In genomic region chr15:81160312-81161214, GRCh38 we compare ENCODE assay signal across 10 cellular contexts. TPM values are rescaled to one million over a fixed set of nuclear protein-coding genes. Genes with fewer than 3 reads are reported as not detected.
A peak's percentile ranks its signal among the peaks of the same experiment; 100 is the strongest.
DNase-seq lines count a peak whose midpoint lies in the region; ATAC-seq and TF ChIP-seq lines count a peak whose summit lies in the region.
"Had no signal": no experiment of that assay in that cellular context is flagged by ENCODE, and none has a peak within 500 bp of the region (broad histone marks: within the 10 kb centered on the region; RNA-seq: fewer than 3 reads in every experiment).

No MANE protein-coding gene starts in this region.

- TF ChIP-seq EP300 in SK-N-SH (IDR thresholded peaks at IDR 0.05; ENCODE audit: borderline replicate concordance in 1 of 2, low read depth in 1 of 2, low read length in 1 of 2) = peak in 1 of 2 experiments; percentile 70; a peak in 1 of 4 replicates
- TF ChIP-seq EP300 in transverse colon (IDR thresholded peaks at IDR 0.05; ENCODE audit: low read depth) = no peak

- TF ChIP-seq CTCF in SK-N-SH (IDR thresholded peaks at IDR 0.05) (no peak), heart right ventricle (IDR thresholded peaks at IDR 0.05) (no peak), transverse colon (IDR thresholded peaks at IDR 0.05) (no peak)

- WGBS in SK-N-SH (ENCODE audit: low lambda C conversion rate) = 20% methylated on average over 7 of the region's 11 CpGs
- 39 to 46% methylated on average over 11 of the region's 11 CpGs for WGBS in heart right ventricle, 2 donors
- 20 to 52% methylated on average over 3 to 9 of the region's 11 CpGs for WGBS in transverse colon (ENCODE audit: low coverage in 1 of 2), 2 donors

- TF ChIP-seq RAD21 in SK-N-SH (IDR thresholded peaks at IDR 0.05; ENCODE audit: low read length) = peak; percentile 11

- H3K9me3 ChIP-seq in SK-N-SH (no peaks in the 10 kb centered on the region), heart right ventricle (no peaks in the 10 kb centered on the region), transverse colon (no peaks in the 10 kb centered on the region)

- no peaks in the 10 kb centered on the region for H3K9me2 ChIP-seq in SK-N-SH

- no peaks in the 10 kb centered on the region for H3K79me2 ChIP-seq in SK-N-SH (ENCODE audit: insufficient read depth)

- no peak overlapping the region for H3K4me2 ChIP-seq in SK-N-SH

- H3K27ac ChIP-seq in SK-N-SH (ENCODE audit: low read depth in 2 of 2, low read length in 1 of 2) (peak overlapping the region in 1 of 2 experiments; percentile 92; a peak in 2 of 4 replicates), heart right ventricle (peak overlapping the region; percentile 31 to 81 (median 60)), transverse colon (peak overlapping the region in 2 of 4 donors; percentile 2 to 18)

- no peaks in the 10 kb centered on the region for H4K20me1 ChIP-seq in SK-N-SH (ENCODE audit: insufficient read depth)

- TF ChIP-seq POLR2A in transverse colon (IDR thresholded peaks at IDR 0.05) = no peak

- ATAC-seq in heart right ventricle (peak; percentile 73 to 91 (median 88)), HG03175 (IDR thresholded peaks at IDR 0.05; ENCODE audit: unreplicated experiment) (no peak)
- ATAC-seq: left colon had no signal

- H3K4me3 ChIP-seq in SK-N-SH (ENCODE audit: low read depth in 2 of 2, low read length in 1 of 2) (no peak overlapping the region), heart right ventricle (no peak overlapping the region), transverse colon (no peak overlapping the region)

- H2AFZ ChIP-seq in SK-N-SH (ENCODE audit: low read depth) = no peak overlapping the region

- POLR2A ChIA-PET in SK-N-SH (lab: Yijun Ruan, JAX) = interaction anchor here (1.0 to 1.2 kb wide), 3 partner anchors 13 to 105 kb away, joined by 3 to 8 read pairs (median 4); partner anchors contain the start of gene CFAP161

- in situ Hi-C loops in transverse colon (cut with MboI; ENCODE audit: low pct_ligation_motif_present in 1 of 4, low pct_unique_long_range_greater_than_20kb in 1 of 4, low sequenced_read_pairs in 3 of 4) = no loop called here

- peaks cover 0 to 23% of the 10 kb centered on the region in 2 experiments; a peak in 2 of 4 replicates for H3K4me1 ChIP-seq in SK-N-SH (ENCODE audit: control insufficient read depth in 1 of 2, insufficient read depth in 2 of 2, low read depth in 1 of 2, low read length in 1 of 2)
- H3K4me1 ChIP-seq in heart right ventricle = peaks cover 17 to 47% (median 23%) of the 10 kb centered on the region in 9 donors
- H3K4me1 ChIP-seq in transverse colon = peaks cover 3 to 9% (median 7%) of the 10 kb centered on the region in 4 donors

- H3K36me3 ChIP-seq in SK-N-SH (replicated peaks in 1 of 2; ENCODE audit: control insufficient read depth in 1 of 2, insufficient read depth in 2 of 2, low read length in 1 of 2) (no peaks in the 10 kb centered on the region), heart right ventricle (no peaks in the 10 kb centered on the region), transverse colon (no peaks in the 10 kb centered on the region)

- no peaks in the 10 kb centered on the region for H3K27me3 ChIP-seq in SK-N-SH (ENCODE audit: insufficient read depth)
- peaks cover 0 to 6% (median 0%) of the 10 kb centered on the region in 7 donors for H3K27me3 ChIP-seq in heart right ventricle
- no peaks in the 10 kb centered on the region for H3K27me3 ChIP-seq in transverse colon

- intact Hi-C loops in heart right ventricle (cut with DNase I) (loop anchor here in 1 of 10 donors (2.0 kb wide), 1 partner anchor 16 kb away; no protein-coding TSS in a partner anchor), transverse colon (cut with DNase I; ENCODE audit: low total_unique reads) (no loop called here)

- H3K9ac ChIP-seq in SK-N-SH = no peak overlapping the region

- peak; percentile 13 for DNase-seq in NCI-H510A treated with DMSO at 0.1 percent for 48 hours (lab: John Stamatoyannopoulos, UW)
- no peak for DNase-seq in NCI-H510A (lab: John Stamatoyannopoulos, UW)
- peak; percentile 83 for DNase-seq in SK-N-SH
- DNase-seq in heart right ventricle = peak; percentile 60 to 83
- peak; percentile 11 for DNase-seq in transverse colon
- DNase-seq in AML-193 (lab: John Stamatoyannopoulos, UW) = no peak
- DNase-seq in germinal center (ENCODE audit: low spot score) = no peak
- DNase-seq: ACHN, left colon had no signal

- CTCF ChIA-PET in SK-N-SH (lab: Yijun Ruan, JAX) = interaction anchor here (0.7 to 17.5 kb wide), 9 partner anchors 8 to 240 kb away, joined by 3 to 395 read pairs (median 4); no protein-coding TSS in a partner anchor

- no peaks in the 10 kb centered on the region for H3F3A ChIP-seq in SK-N-SH (replicated peaks; ENCODE audit: insufficient read depth)

TF ChIP-seq in SK-N-SH, 30 proteins besides CTCF, POLR2A, EP300 and RAD21 (continues in another document):
- TF ChIP-seq RXRA (IDR thresholded peaks at IDR 0.05; ENCODE audit: borderline replicate concordance, low read depth) = no peak
- TF ChIP-seq RCOR1 (IDR thresholded peaks at IDR 0.05; ENCODE audit: low read length) = peak; percentile 43; the same call in 1 of the 2 replicates
- TF ChIP-seq FOXJ3 (CRISPR knock-in tag; IDR thresholded peaks at IDR 0.05) = peak; percentile 74; the same call in 1 of the 2 replicates
- TF ChIP-seq IRF3 (IDR thresholded peaks at IDR 0.05; ENCODE audit: low read depth, low read length) = no peak
- no peak for TF ChIP-seq USF2 (IDR thresholded peaks at IDR 0.05; ENCODE audit: borderline replicate concordance, low read depth, low read length)
- TF ChIP-seq GATA2 (CRISPR knock-in tag; IDR thresholded peaks at IDR 0.05) = no peak
- no peak for TF ChIP-seq TEAD4 (IDR thresholded peaks at IDR 0.05; ENCODE audit: borderline replicate concordance, insufficient read depth)
- no peak for TF ChIP-seq ZBTB33 (IDR thresholded peaks at IDR 0.05; ENCODE audit: borderline replicate concordance, low read depth)
- TF ChIP-seq MXI1 (IDR thresholded peaks at IDR 0.05; ENCODE audit: low read depth, low read length) = peak; percentile 82; the same call in 1 of the 2 replicates
- no peak for TF ChIP-seq MEF2A (IDR thresholded peaks at IDR 0.05; ENCODE audit: borderline replicate concordance, low read depth)
- TF ChIP-seq SMC3 (IDR thresholded peaks at IDR 0.05; ENCODE audit: low read depth, low read length) = no peak
- TF ChIP-seq ELF1 (IDR thresholded peaks at IDR 0.05) = no peak

RNA-seq across cellular contexts. Expression of gene CFAP161, which starts 26.5 kb away (rescaled TPM):
- 0.03 TPM in 1 of 2 replicates, not detected in the other for polyA plus RNA-seq in SK-N-SH (2012; rRNA removed)
- not detected in 2 replicates for polyA plus RNA-seq in SK-N-SH (2012; cell fraction: cytosol; rRNA removed)
- polyA plus RNA-seq in SK-N-SH (2012; cell fraction: nucleus; rRNA removed) = 0.12 TPM in 1 of 2 replicates, not detected in the other
- total RNA-seq in heart right ventricle = 1 to 10 TPM in 3 of 10 donors, under 1 TPM in 7; 0.28 to 1.2 (median 0.83) TPM
- under 1 TPM; 0.32 to 0.95 TPM for polyA plus RNA-seq in heart right ventricle
- not detected for total RNA-seq in transverse colon
- total RNA-seq: left colon had no signal

RNA-seq across cellular contexts. Expression of gene IL16, which starts 36.1 kb away (rescaled TPM):
- polyA plus RNA-seq in SK-N-SH (2012; rRNA removed) (0.10 TPM in 1 of 2 replicates, not detected in the other), heart right ventricle (1 to 10 TPM; 4.3 to 4.9 TPM)
- not detected in 2 replicates for polyA plus RNA-seq in SK-N-SH (2012; cell fraction: cytosol; rRNA removed)
- polyA plus RNA-seq in SK-N-SH (2012; cell fraction: nucleus; rRNA removed) = not detected in 2 replicates
- total RNA-seq in heart right ventricle (10 to 100 TPM in 1 of 10 donors, 1 to 10 TPM in 9; 3.3 to 13.1 (median 4.1) TPM), transverse colon (10 to 100 TPM in 3 of 4 donors, 1 to 10 TPM in 1; 5.2 to 40.0 (median 22.3) TPM)

Comparison
In these comparisons a context has a peak if more than half of its experiments do, and no peak if none do; other contexts are left out.
1. DNase-seq: peak in NCI-H510A treated with DMSO at 0.1 percent for 48 hours (single experiment), SK-N-SH (single experiment), heart right ventricle (2 of 2) and transverse colon (single experiment); none in NCI-H510A (single experiment), AML-193 (0 of 2) and germinal center (single experiment).